Comparison of ENCODE assay signal across 9 cellular contexts in genomic region chr12:46360908-46361666, GRCh38. TPM values are rescaled to one million over a fixed set of nuclear protein-coding genes. Genes with fewer than 3 reads are reported as not detected.
A peak's percentile ranks its signal among the peaks of the same experiment; 100 is the strongest.
DNase-seq lines count a peak whose midpoint lies in the region; ATAC-seq lines count a peak whose summit lies in the region.
"Had no signal": no experiment of that assay in that cellular context is flagged by ENCODE, and none has a peak within 500 bp of the region (broad histone marks: within the 10 kb centered on the region; RNA-seq: fewer than 3 reads in every experiment).

No MANE protein-coding gene starts in this region.

- H3K27ac Mint-ChIP-seq in activated naive CD8-positive, alpha-beta T cell = peak overlapping the region; percentile 88

- peaks cover 54% of the 10 kb centered on the region for H3K4me1 Mint-ChIP-seq in activated naive CD8-positive, alpha-beta T cell (ENCODE audit: low read depth)

- H3K79me2 ChIP-seq in ACC112 (ENCODE audit: control insufficient read depth, insufficient read depth, low read length, unreplicated experiment) = peaks cover 23% of the 10 kb centered on the region

- peaks cover 70% of the 10 kb centered on the region for H3K36me3 ChIP-seq in ACC112 (ENCODE audit: insufficient read depth, low read length)

- H3K4me3 ChIP-seq in ACC112 (ENCODE audit: low read depth, low read length) = 0 out of 2 replicates have a peak overlapping the region, but pooled peaks have one; percentile 20

- no peak for DNase-seq in amniotic stem cell (lab: John Stamatoyannopoulos, UW)
- no peak for DNase-seq in mesenteric fat pad (ENCODE audit: low spot score)
- no peak for DNase-seq in SHP77 treated with DMSO at 0.1 percent for 48 hours (lab: John Stamatoyannopoulos, UW)
- DNase-seq in NCI-H1930 (lab: John Stamatoyannopoulos, UW) = no peak
- DNase-seq: NCI-H1105 had no signal

- no peaks in the 10 kb centered on the region for H3K27me3 Mint-ChIP-seq in activated naive CD8-positive, alpha-beta T cell

- H3K27ac ChIP-seq in ACC112 (ENCODE audit: low read depth, low read length) = peak overlapping the region; percentile 85

- peaks cover 36% of the 10 kb centered on the region for H3K4me1 ChIP-seq in ACC112 (ENCODE audit: control insufficient read depth, insufficient read depth, low read length, unreplicated experiment)

- no peaks in the 10 kb centered on the region for H3K9me3 Mint-ChIP-seq in activated naive CD8-positive, alpha-beta T cell (ENCODE audit: low read depth)

- H3K36me3 Mint-ChIP-seq in activated naive CD8-positive, alpha-beta T cell = peaks cover 34% of the 10 kb centered on the region

- peak; percentile 50 for ATAC-seq in GM19324 (IDR thresholded peaks at IDR 0.05; ENCODE audit: low FRiP score, unreplicated experiment)
- peak; percentile 56 for ATAC-seq in HG03097 (IDR thresholded peaks at IDR 0.05; ENCODE audit: low FRiP score, unreplicated experiment)

- H2AFZ ChIP-seq in ACC112 (ENCODE audit: low read length, unreplicated experiment) = no peak overlapping the region

- H3K4me3 Mint-ChIP-seq in activated naive CD8-positive, alpha-beta T cell = peak overlapping the region; percentile 62

- H3K27me3 ChIP-seq in ACC112 (ENCODE audit: insufficient read depth, low read length) = no peaks in the 10 kb centered on the region

RNA-seq across cellular contexts. Expression of gene SLC38A2, which starts 11.5 kb away (rescaled TPM):
- total RNA-seq in mesenteric fat pad = 248 TPM
